8 cellular contexts compared by ENCODE assay signal in genomic region chr13:26253787-26254582, GRCh38. TPM values are rescaled to one million over a fixed set of nuclear protein-coding genes. Genes with fewer than 3 reads are reported as not detected.
A peak's percentile ranks its signal among the peaks of the same experiment; 100 is the strongest.
DNase-seq lines count a peak whose midpoint lies in the region; ATAC-seq and TF ChIP-seq lines count a peak whose summit lies in the region.

Gene CDK8, plus strand, starts transcription at chr13:26254129. Its CDS starts 513 bp downstream, at chr13:26254642.

- no peak for TF ChIP-seq CTCF in GM10266 (IDR thresholded peaks at IDR 0.05; ENCODE audit: control insufficient read depth, insufficient read depth, low read depth, missing control alignments)

- peak within 1 kb of the TSS; percentile 87 for H3K4me3 Mint-ChIP-seq in activated naive CD4-positive, alpha-beta T cell treated with anti-CD3 and anti-CD28 coated beads, Interleukin-2, amount 50 U/mL, for 24 hours

- no peaks in the 10 kb centered on the region for H3K36me3 Mint-ChIP-seq in activated naive CD4-positive, alpha-beta T cell treated with anti-CD3 and anti-CD28 coated beads, Interleukin-2, amount 50 U/mL, for 24 hours

- H3K27ac ChIP-seq in temporal lobe (ENCODE audit: low read depth, low read length), result peak within 1 kb of the TSS; percentile 75

- H3K27me3 Mint-ChIP-seq in activated naive CD4-positive, alpha-beta T cell treated with anti-CD3 and anti-CD28 coated beads, Interleukin-2, amount 50 U/mL, for 24 hours, result no peaks in the 10 kb centered on the region

- H3K9me3 Mint-ChIP-seq in activated naive CD4-positive, alpha-beta T cell treated with anti-CD3 and anti-CD28 coated beads, Interleukin-2, amount 50 U/mL, for 24 hours, result no peaks in the 10 kb centered on the region

- peak within 1 kb of the TSS; percentile 81 for H3K27ac Mint-ChIP-seq in activated naive CD4-positive, alpha-beta T cell treated with anti-CD3 and anti-CD28 coated beads, Interleukin-2, amount 50 U/mL, for 24 hours

- ATAC-seq in HG02623 (IDR thresholded peaks at IDR 0.05; ENCODE audit: unreplicated experiment), result peak; percentile 85
- peak; percentile 93 for ATAC-seq in SK-N-SH treated with all-trans-retinoic acid at 6 μM for 48 hours

- DNase-seq in GM10266 (ENCODE audit: extremely low spot score) (peak; percentile 86), NCI-H1092 treated with DMSO at 0.1 percent for 48 hours (lab: John Stamatoyannopoulos, UW) (peak; percentile 98), glomerular endothelial cell (ENCODE audit: extremely low read depth, low read depth, low spot score) (peak; percentile 36), occipital lobe (lab: John Stamatoyannopoulos, UW) (peak; percentile 93)

- peaks cover 41% of the 10 kb centered on the region for H3K4me1 Mint-ChIP-seq in activated naive CD4-positive, alpha-beta T cell treated with anti-CD3 and anti-CD28 coated beads, Interleukin-2, amount 50 U/mL, for 24 hours

TF ChIP-seq in SK-N-SH treated with all-trans-retinoic acid at 6 μM for 48 hours, 23 proteins besides CTCF, POLR2A, EP300 and RAD21:
- TF ChIP-seq ZFP30 (CRISPR knock-in tag; IDR thresholded peaks at IDR 0.05) (no peak), SNAI2 (CRISPR knock-in tag; IDR thresholded peaks at IDR 0.05) (no peak), ZNF70 (CRISPR knock-in tag; IDR thresholded peaks at IDR 0.05) (no peak), ZFP3 (CRISPR knock-in tag; IDR thresholded peaks at IDR 0.05) (0 out of 2 replicates have a peak, but pooled peaks have one; percentile 34), ZNF8 (CRISPR knock-in tag; IDR thresholded peaks at IDR 0.05) (no peak)

RNA-seq across cellular contexts. Expression of gene CDK8, which starts in this region (rescaled TPM):
- total RNA-seq in glomerular endothelial cell (17.0 and 18.1 TPM in 2 replicates), occipital lobe (57.4 TPM), temporal lobe (27.5 TPM)

Comparison
In these comparisons a context has a peak if more than half of its experiments do, and no peak if none do; other contexts are left out.
1. Peak in every context shown above with its lines: DNase-seq, ATAC-seq and H3K27ac ChIP-seq.
2. DNase-seq: peak in every context shown above with its lines; median percentile 98 in NCI-H1092 treated with DMSO at 0.1 percent for 48 hours; 93 in occipital lobe; 86 in GM10266; 36 in glomerular endothelial cell.